Comparison of ENCODE assay signal across 14 cellular contexts in the genomic region with DNA sequence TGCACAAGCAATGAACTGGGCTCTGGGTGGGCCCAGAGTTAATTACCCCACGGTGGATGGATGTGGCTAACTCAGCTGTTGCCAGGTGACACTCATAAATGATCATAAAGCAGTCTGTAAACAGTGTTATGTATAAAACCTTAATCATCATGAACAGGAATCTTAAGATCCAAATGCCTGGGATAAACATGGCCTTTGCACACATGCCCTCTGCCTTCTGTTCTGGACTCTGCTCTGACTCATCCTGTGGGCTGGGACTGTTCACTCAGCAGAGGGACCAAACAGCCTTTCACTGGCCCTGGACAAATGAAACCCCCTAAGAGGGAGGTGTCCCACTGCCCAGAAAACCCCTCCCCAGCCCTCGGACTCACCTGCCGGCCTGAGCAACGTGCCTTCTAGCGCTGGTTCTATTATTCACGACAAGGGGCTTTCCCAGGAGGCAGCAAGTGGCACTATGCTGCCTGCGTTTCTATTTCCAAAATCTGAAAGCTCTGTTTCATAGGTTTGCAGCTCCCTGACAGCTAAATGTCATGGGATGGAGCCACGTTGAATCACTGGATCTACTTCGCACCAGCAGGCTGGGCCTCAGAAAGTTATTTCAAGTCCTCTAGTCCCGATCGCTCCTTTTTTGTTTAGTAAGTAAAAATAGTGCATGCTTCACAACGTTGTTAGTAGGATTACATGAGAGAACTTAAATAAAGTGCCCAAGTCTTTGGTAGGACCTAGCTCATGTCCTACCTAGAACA. TPM values are rescaled to one million over a fixed set of nuclear protein-coding genes. Genes with fewer than 3 reads are reported as not detected.
DNase-seq lines count a peak whose midpoint lies in the region; ATAC-seq, FAIRE-seq and TF ChIP-seq lines count a peak whose summit lies in the region.
"Had no signal": no experiment of that assay in that cellular context is flagged by ENCODE, and none has a peak within 500 bp of the region (broad histone marks: within the 10 kb centered on the region; RNA-seq: fewer than 3 reads in every experiment).

No MANE protein-coding gene starts in this region.

- H3K4me1 ChIP-seq in body of pancreas, result peaks cover 6% of the 10 kb centered on the region
- peaks cover 39% of the 10 kb centered on the region for H3K4me1 ChIP-seq in stomach smooth muscle (ENCODE audit: control insufficient read depth, insufficient read depth, low read length)

- ATAC-seq in body of pancreas, result peak; percentile 42
- ATAC-seq: activated T-cell treated with anti-CD3 and anti-CD28 coated beads, Interleukin-2, amount 50 U/mL, for 72 hours; natural killer cell; stimulated activated memory B cell treated with anti-CD40 and anti-IgM and Interleukin-4, amounts not matched to agents 10 μg/mL and 1 μg/mL and 100 μg/mL, for 72 hours had no signal

- peaks cover 9% of the 10 kb centered on the region for H3K4me1 Mint-ChIP-seq in Calu3 (ENCODE audit: low read depth, unreplicated experiment)
- H3K4me1 Mint-ChIP-seq: central memory CD8-positive, alpha-beta T cell; natural killer cell had no signal

- peak overlapping the region in 1 of 4 donors; percentile 14 for H3K27ac ChIP-seq in body of pancreas
- H3K27ac ChIP-seq in stomach smooth muscle (ENCODE audit: low read length), result peak overlapping the region; percentile 70

- H3K36me3 ChIP-seq in body of pancreas (replicated peaks in 1 of 2; ENCODE audit: insufficient read depth in 1 of 2, low read depth in 2 of 2), result no peaks in the 10 kb centered on the region
- H3K36me3 ChIP-seq in stomach smooth muscle (ENCODE audit: control insufficient read depth in 2 of 2, insufficient read depth in 2 of 2, low read length in 2 of 2), result no peaks in the 10 kb centered on the region

- 80 to 83% methylated on average over 12 of the region's 12 CpGs for WGBS in body of pancreas, 2 donors

- no peak overlapping the region for H3K27ac Mint-ChIP-seq in Calu3 (ENCODE audit: unreplicated experiment)
- H3K27ac Mint-ChIP-seq: activated B cell treated with CpG ODN at 0.5 μM for 24 hours; activated T-cell treated with anti-CD3 and anti-CD28 coated beads, Interleukin-2, amount 50 U/mL, for 72 hours; natural killer cell; stimulated activated memory B cell treated with anti-CD40 and anti-IgM and Interleukin-4, amounts not matched to agents 10 μg/mL and 1 μg/mL and 100 μg/mL, for 72 hours had no signal

- H3K4me3 Mint-ChIP-seq in Calu3 (ENCODE audit: low read depth, unreplicated experiment), result no peak overlapping the region
- H3K4me3 Mint-ChIP-seq: activated B cell treated with CpG ODN at 0.5 μM for 24 hours; activated T-cell treated with anti-CD3 and anti-CD28 coated beads, Interleukin-2, amount 50 U/mL, for 72 hours; central memory CD8-positive, alpha-beta T cell; natural killer cell; stimulated activated memory B cell treated with anti-CD40 and anti-IgM and Interleukin-4, amounts not matched to agents 10 μg/mL and 1 μg/mL and 100 μg/mL, for 72 hours had no signal

- TF ChIP-seq CTCF in body of pancreas (IDR thresholded peaks at IDR 0.05) (no peak), Calu3 (IDR thresholded peaks at IDR 0.05; ENCODE audit: unreplicated experiment) (no peak)

- H3K27me3 ChIP-seq in body of pancreas (no peaks in the 10 kb centered on the region), stomach smooth muscle (ENCODE audit: control insufficient read depth in 1 of 2, insufficient read depth in 2 of 2, low read length in 2 of 2) (no peaks in the 10 kb centered on the region)

- H3K4me3 ChIP-seq in body of pancreas, result no peak overlapping the region
- H3K4me3 ChIP-seq in stomach smooth muscle (ENCODE audit: low read length in 2 of 2), result peak overlapping the region; percentile 17 to 44

- BruUV-seq in Calu3 (replicated peaks; lab: Mats Ljungman, UMichigan), result no TSS peak

- H3K9me3 ChIP-seq in body of pancreas (no peaks in the 10 kb centered on the region), stomach smooth muscle (ENCODE audit: control insufficient read depth in 2 of 2, low read length in 2 of 2) (no peaks in the 10 kb centered on the region)

- no peaks in the 10 kb centered on the region for H3K36me3 Mint-ChIP-seq in Calu3 (ENCODE audit: insufficient read depth, unreplicated experiment)
- H3K36me3 Mint-ChIP-seq: natural killer cell; stimulated activated memory B cell treated with anti-CD40 and anti-IgM and Interleukin-4, amounts not matched to agents 10 μg/mL and 1 μg/mL and 100 μg/mL, for 72 hours had no signal

- intact Hi-C loops in body of pancreas (cut with DNase I), result no loop called here
- intact Hi-C loops in Calu3 (cut with micrococcal nuclease; ENCODE audit: unreplicated experiment), result no loop called here

- peak; percentile 11 for FAIRE-seq in H54 (lab: Jason Lieb, UNC)

- TF ChIP-seq POLR2A in H54 (IDR thresholded peaks at IDR 0.05; ENCODE audit: low read depth, low read length), result no peak
- TF ChIP-seq POLR2A in body of pancreas (IDR thresholded peaks at IDR 0.05), result no peak

- DNase-seq in H54 (ENCODE audit: insufficient read length, low spot score) (peak; percentile 42), body of pancreas (no peak), kidney tubule cell (ENCODE audit: low spot score) (peak; percentile 70), NCI-H2196 (lab: John Stamatoyannopoulos, UW; ENCODE audit: unreplicated experiment) (no peak), DMS53 (lab: John Stamatoyannopoulos, UW) (no peak), NCI-H1092 (lab: John Stamatoyannopoulos, UW) (no peak), Calu3 (no peak)
- DNase-seq: activated B cell treated with CpG ODN at 0.5 μM for 24 hours; activated T-cell treated with anti-CD3 and anti-CD28 coated beads, Interleukin-2, amount 50 U/mL, for 72 hours; natural killer cell; stimulated activated CD4-positive, alpha-beta T cell treated with anti-CD3 and anti-CD28 coated beads, Interleukin-15, amount 100 ng/mL, for 24 hours had no signal

- no peaks in the 10 kb centered on the region for H3K27me3 Mint-ChIP-seq in Calu3 (ENCODE audit: unreplicated experiment)
- H3K27me3 Mint-ChIP-seq: activated B cell treated with CpG ODN at 0.5 μM for 24 hours; central memory CD8-positive, alpha-beta T cell; stimulated activated memory B cell treated with anti-CD40 and anti-IgM and Interleukin-4, amounts not matched to agents 10 μg/mL and 1 μg/mL and 100 μg/mL, for 72 hours had no signal

- CTCF ChIA-PET in Calu3 (lab: Charles Lee), result no interaction called here

- peak overlapping the region; percentile 10 to 47 for H3K9ac ChIP-seq in stomach smooth muscle (ENCODE audit: low read length in 2 of 2)

- peaks cover 4% of the 10 kb centered on the region for H3K9me3 Mint-ChIP-seq in Calu3 (ENCODE audit: low read depth, unreplicated experiment)
- H3K9me3 Mint-ChIP-seq: activated B cell treated with CpG ODN at 0.5 μM for 24 hours; central memory CD8-positive, alpha-beta T cell; natural killer cell; stimulated activated memory B cell treated with anti-CD40 and anti-IgM and Interleukin-4, amounts not matched to agents 10 μg/mL and 1 μg/mL and 100 μg/mL, for 72 hours had no signal

RNA-seq across cellular contexts. Expression of gene LARGE1, which starts 53.0 kb away (rescaled TPM):
- total RNA-seq in body of pancreas (10 to 100 TPM; 12.5 to 21.1 TPM), Calu3 (2022) (11.6 and 15.3 TPM in 2 replicates)

Comparison
In these comparisons a context has a peak if more than half of its experiments do, and no peak if none do; other contexts are left out.
1. DNase-seq: peak in H54 (single experiment) and kidney tubule cell (single experiment); none in body of pancreas (0 of 4), NCI-H2196 (single experiment), DMS53 (single experiment), NCI-H1092 (single experiment) and Calu3 (single experiment).
2. H3K4me3 ChIP-seq: peak in stomach smooth muscle (2 of 2); none in body of pancreas (0 of 2).